ENCODE assay signal across 24 cellular contexts in genomic region chr1:109800291-109800690, GRCh38. TPM values are rescaled to one million over a fixed set of nuclear protein-coding genes. Genes with fewer than 3 reads are reported as not detected.
"Had no signal": no experiment of that assay in that cellular context is flagged by ENCODE, and none has a peak within 500 bp of the region (broad histone marks: within the 10 kb centered on the region; RNA-seq: fewer than 3 reads in every experiment).

No MANE protein-coding gene starts in this region.

- H3K36me3 ChIP-seq: esophagus muscularis mucosa, gastroesophageal sphincter, heart left ventricle, left ventricle myocardium inferior, ovary, tibial artery had no signal

- H3K9me3 ChIP-seq: esophagus muscularis mucosa, gastroesophageal sphincter, heart left ventricle, left ventricle myocardium inferior, ovary, psoas muscle, tibial artery had no signal

- H3K4me3 ChIP-seq: esophagus muscularis mucosa, gastroesophageal sphincter, heart left ventricle, left ventricle myocardium inferior, ovary, psoas muscle, tibial artery had no signal

- DNase-seq: activated CD4-positive, alpha-beta T cell treated with anti-CD3 and anti-CD28 coated beads for 48 hours; activated CD4-positive, CD25-positive, alpha-beta regulatory T cell; activated naive CD4-positive, alpha-beta T cell treated with anti-CD3 and anti-CD28 coated beads, Interleukin-2, amount 50 U/mL, for 16 hours; amniotic stem cell; dermis blood vessel endothelial cell; effector memory CD4-positive, alpha-beta T cell; heart left ventricle; left ventricle myocardium inferior; stimulated activated CD4-positive, alpha-beta T cell treated with anti-CD3 and anti-CD28 coated beads, Interleukin-2, amount 100 ng/mL, for 24 hours; stimulated activated naive CD8-positive, alpha-beta T cell treated with anti-CD3 and anti-CD28 coated beads, Interleukin-15, Interleukin-2, amounts not matched to agents 100 U/mL and 50 U/mL, for 24 hours; substantia nigra; SW 1271; T1000 had no signal

- H3K27me3 ChIP-seq: esophagus muscularis mucosa, gastroesophageal sphincter, heart left ventricle, ovary, tibial artery had no signal

- H3K27ac ChIP-seq: esophagus muscularis mucosa, gastroesophageal sphincter, heart left ventricle, left ventricle myocardium inferior, ovary, psoas muscle, tibial artery had no signal

- ATAC-seq: gastroesophageal sphincter; heart left ventricle; psoas muscle; right cardiac atrium; stimulated activated naive CD8-positive, alpha-beta T cell treated with anti-CD3 and anti-CD28 coated beads, Interleukin-15, Interleukin-2, amounts not matched to agents 100 U/mL and 50 U/mL, for 24 hours had no signal

RNA-seq across cellular contexts. Expression of gene EPS8L3, which starts 36.6 kb away (rescaled TPM):
- total RNA-seq: chondrocyte, dermis blood vessel endothelial cell, endothelial cell of umbilical vein, mononuclear cell, right cardiac atrium, skeletal muscle tissue, urinary bladder had no signal
- polyA plus RNA-seq: endothelial cell of umbilical vein, right cardiac atrium had no signal
